ENCODE assay signal across 16 cellular contexts in genomic region chr17:72393553-72393952, GRCh38.
DNase-seq lines count a peak whose midpoint lies in the region; ATAC-seq and TF ChIP-seq lines count a peak whose summit lies in the region.
"Had no signal": no experiment of that assay in that cellular context is flagged by ENCODE, and none has a peak within 500 bp of the region (broad histone marks: within the 10 kb centered on the region; RNA-seq: fewer than 3 reads in every experiment).

No MANE protein-coding gene starts in this region.

- H3K9ac ChIP-seq in BLaER1, result no peak overlapping the region

- peak overlapping the region; percentile 97 for H3K4me2 ChIP-seq in BLaER1

- no peaks in the 10 kb centered on the region for H3K27me3 ChIP-seq in BLaER1
- H3K27me3 ChIP-seq: dorsolateral prefrontal cortex had no signal

- H4K20me1 ChIP-seq in BLaER1, result peaks cover 11% of the 10 kb centered on the region; the same call in 1 of the 2 replicates

- DNase-seq in M059J (ENCODE audit: low read depth), result peak; percentile 96
- DNase-seq in astrocyte of the spinal cord (ENCODE audit: low read depth, low spot score), result peak; percentile 83
- DNase-seq in kidney glomerular epithelial cell (lab: John Stamatoyannopoulos, UW), result peak; percentile 79
- DNase-seq in NCI-H1417 (lab: John Stamatoyannopoulos, UW), result no peak
- no peak for DNase-seq in NCI-H2107 treated with DMSO at 0.1 percent for 48 hours (lab: John Stamatoyannopoulos, UW; ENCODE audit: unreplicated experiment)
- DNase-seq in NCI-H1105 treated with DMSO at 0.1 percent for 48 hours (lab: John Stamatoyannopoulos, UW), result no peak
- DNase-seq: activated CD4-positive, alpha-beta memory T cell treated with anti-CD3 and anti-CD28 coated beads, Interleukin-2, amount 10 ng/mL, durations not matched to agents 7 days and 5 days; CD8-positive, alpha-beta T cell; dorsolateral prefrontal cortex; GOT3; MM.1S; T-helper 1 cell; tibial artery had no signal

- H3K36me3 ChIP-seq in BLaER1, result no peaks in the 10 kb centered on the region
- H3K36me3 ChIP-seq: tibial artery had no signal

- no peaks in the 10 kb centered on the region for H3K9me3 ChIP-seq in BLaER1
- H3K9me3 ChIP-seq: tibial artery had no signal

- peaks cover 70% of the 10 kb centered on the region for H3K4me1 ChIP-seq in BLaER1
- H3K4me1 ChIP-seq: tibial artery had no signal

- in situ Hi-C loops in astrocyte of the spinal cord (cut with HindIII; ENCODE audit: low sequenced_read_pairs), result no loop called here

- no peak overlapping the region for H3K27ac ChIP-seq in BLaER1
- H3K27ac ChIP-seq: dorsolateral prefrontal cortex, tibial artery had no signal

- H3K4me3 ChIP-seq in BLaER1, result no peak overlapping the region
- no peak overlapping the region for H3K4me3 ChIP-seq in astrocyte of the spinal cord (ENCODE audit: low read depth, low read length)
- H3K4me3 ChIP-seq: dorsolateral prefrontal cortex, tibial artery had no signal

- no peak for ATAC-seq in HG03378 (IDR thresholded peaks at IDR 0.05; ENCODE audit: unreplicated experiment)
- ATAC-seq: CD8-positive, alpha-beta T cell; sciatic nerve had no signal

- TF ChIP-seq CTCF in astrocyte of the spinal cord (IDR thresholded peaks at IDR 0.05; ENCODE audit: low read depth, low read length), result no peak

Comparison
In these comparisons a context has a peak if more than half of its experiments do, and no peak if none do; other contexts are left out.
1. DNase-seq: peak in M059J (single experiment), astrocyte of the spinal cord (single experiment) and kidney glomerular epithelial cell (single experiment); none in NCI-H1417 (0 of 3), NCI-H2107 treated with DMSO at 0.1 percent for 48 hours (single experiment) and NCI-H1105 treated with DMSO at 0.1 percent for 48 hours (single experiment).